Comparison of ENCODE assay signal across 12 cellular contexts in genomic region chr5:181203093-181203711, GRCh38. TPM values are rescaled to one million over a fixed set of nuclear protein-coding genes. Genes with fewer than 3 reads are reported as not detected.
DNase-seq lines count a peak whose midpoint lies in the region; ATAC-seq and TF ChIP-seq lines count a peak whose summit lies in the region.
"Had no signal": no experiment of that assay in that cellular context is flagged by ENCODE, and none has a peak within 500 bp of the region (broad histone marks: within the 10 kb centered on the region; RNA-seq: fewer than 3 reads in every experiment).

No MANE protein-coding gene starts in this region.

- H3K27ac ChIP-seq in gastroesophageal sphincter, result peak overlapping the region in 3 of 4 donors; percentile 89 to 90 (median 90)
- H3K27ac ChIP-seq: foreskin keratinocyte had no signal

- POLR2A ChIA-PET in activated CD8-positive, alpha-beta T cell treated with anti-CD3 and anti-CD28 coated beads, Interleukin-2, amount 10 ng/mL, durations not matched to agents 7 days and 5 days (lab: Charles Lee), result interaction anchor here (0.6 to 5.3 kb wide), 3 partner anchors 11 to 23 kb away, joined by 3 to 40 read pairs (median 5); no protein-coding TSS in a partner anchor

- H3K9me3 ChIP-seq in gastroesophageal sphincter, result no peaks in the 10 kb centered on the region

- peak overlapping the region; percentile 86 for H3K4me3 Mint-ChIP-seq in T-helper 1 cell treated with Interleukin-12 subunit alpha and Interleukin-12 subunit beta and Interleukin-4 antibody, amounts not matched to agents 30 μg/mL and 1 μg/mL, for 36 hours
- peak overlapping the region; percentile 76 for H3K4me3 Mint-ChIP-seq in activated CD8-positive, alpha-beta T cell treated with anti-CD3 and anti-CD28 coated beads, Interleukin-2, amount 10 ng/mL, durations not matched to agents 7 days and 5 days
- peak overlapping the region; percentile 79 for H3K4me3 Mint-ChIP-seq in stimulated activated memory B cell treated with anti-CD40 and anti-IgM and Interleukin-4, amounts not matched to agents 10 μg/mL and 1 μg/mL and 100 μg/mL, for 72 hours

- TF ChIP-seq POLR2A in gastroesophageal sphincter (IDR thresholded peaks at IDR 0.05), result no peak

- peaks cover 4% of the 10 kb centered on the region for H3K9me3 Mint-ChIP-seq in T-helper 1 cell treated with Interleukin-12 subunit alpha and Interleukin-12 subunit beta and Interleukin-4 antibody, amounts not matched to agents 30 μg/mL and 1 μg/mL, for 36 hours
- no peaks in the 10 kb centered on the region for H3K9me3 Mint-ChIP-seq in activated CD8-positive, alpha-beta T cell treated with anti-CD3 and anti-CD28 coated beads, Interleukin-2, amount 10 ng/mL, durations not matched to agents 7 days and 5 days (ENCODE audit: insufficient read depth)
- no peaks in the 10 kb centered on the region for H3K9me3 Mint-ChIP-seq in stimulated activated memory B cell treated with anti-CD40 and anti-IgM and Interleukin-4, amounts not matched to agents 10 μg/mL and 1 μg/mL and 100 μg/mL, for 72 hours
- H3K9me3 Mint-ChIP-seq: activated naive CD4-positive, alpha-beta T cell treated with anti-CD3 and anti-CD28 coated beads, Interleukin-2, amount 50 U/mL, for 72 hours had no signal

- H3K27me3 Mint-ChIP-seq in T-helper 1 cell treated with Interleukin-12 subunit alpha and Interleukin-12 subunit beta and Interleukin-4 antibody, amounts not matched to agents 30 μg/mL and 1 μg/mL, for 36 hours (ENCODE audit: low read depth), result peaks cover 58% of the 10 kb centered on the region
- H3K27me3 Mint-ChIP-seq in activated CD8-positive, alpha-beta T cell treated with anti-CD3 and anti-CD28 coated beads, Interleukin-2, amount 10 ng/mL, durations not matched to agents 7 days and 5 days (ENCODE audit: low read depth), result peaks cover 39% of the 10 kb centered on the region
- H3K27me3 Mint-ChIP-seq in stimulated activated memory B cell treated with anti-CD40 and anti-IgM and Interleukin-4, amounts not matched to agents 10 μg/mL and 1 μg/mL and 100 μg/mL, for 72 hours, result peaks cover 17% of the 10 kb centered on the region

- no peak overlapping the region for H3K27ac Mint-ChIP-seq in T-helper 1 cell treated with Interleukin-12 subunit alpha and Interleukin-12 subunit beta and Interleukin-4 antibody, amounts not matched to agents 30 μg/mL and 1 μg/mL, for 36 hours
- H3K27ac Mint-ChIP-seq in activated CD8-positive, alpha-beta T cell treated with anti-CD3 and anti-CD28 coated beads, Interleukin-2, amount 10 ng/mL, durations not matched to agents 7 days and 5 days, result no peak overlapping the region
- H3K27ac Mint-ChIP-seq in stimulated activated memory B cell treated with anti-CD40 and anti-IgM and Interleukin-4, amounts not matched to agents 10 μg/mL and 1 μg/mL and 100 μg/mL, for 72 hours, result peak overlapping the region; percentile 68
- H3K27ac Mint-ChIP-seq: activated naive CD4-positive, alpha-beta T cell treated with anti-CD3 and anti-CD28 coated beads, Interleukin-2, amount 50 U/mL, for 72 hours had no signal

- 72 to 100% methylated on average over 6 of the region's 11 CpGs for WGBS in gastroesophageal sphincter (ENCODE audit: low coverage in 1 of 2), 2 donors

- ATAC-seq in activated CD8-positive, alpha-beta T cell treated with anti-CD3 and anti-CD28 coated beads, Interleukin-2, amount 10 ng/mL, durations not matched to agents 7 days and 5 days, result no peak
- ATAC-seq in gastroesophageal sphincter (no peak), GM18519 (IDR thresholded peaks at IDR 0.05; ENCODE audit: low FRiP score, unreplicated experiment) (no peak)
- no peak for ATAC-seq in stimulated activated memory B cell treated with anti-CD40 and anti-IgM and Interleukin-4, amounts not matched to agents 10 μg/mL and 1 μg/mL and 100 μg/mL, for 72 hours
- ATAC-seq: activated naive CD4-positive, alpha-beta T cell treated with anti-CD3 and anti-CD28 coated beads, Interleukin-2, amount 50 U/mL, for 72 hours had no signal

- no peak for TF ChIP-seq CTCF in gastroesophageal sphincter (IDR thresholded peaks at IDR 0.05)

- peaks cover 0 to 42% (median 14%) of the 10 kb centered on the region in 3 donors for H3K4me1 ChIP-seq in gastroesophageal sphincter

- no peak for TF ChIP-seq EP300 in gastroesophageal sphincter (IDR thresholded peaks at IDR 0.05)

- H3K36me3 Mint-ChIP-seq in T-helper 1 cell treated with Interleukin-12 subunit alpha and Interleukin-12 subunit beta and Interleukin-4 antibody, amounts not matched to agents 30 μg/mL and 1 μg/mL, for 36 hours (ENCODE audit: low read depth), result peaks cover 9% of the 10 kb centered on the region
- peaks cover 4% of the 10 kb centered on the region for H3K36me3 Mint-ChIP-seq in activated CD8-positive, alpha-beta T cell treated with anti-CD3 and anti-CD28 coated beads, Interleukin-2, amount 10 ng/mL, durations not matched to agents 7 days and 5 days (ENCODE audit: low read depth)
- no peaks in the 10 kb centered on the region for H3K36me3 Mint-ChIP-seq in stimulated activated memory B cell treated with anti-CD40 and anti-IgM and Interleukin-4, amounts not matched to agents 10 μg/mL and 1 μg/mL and 100 μg/mL, for 72 hours

- peaks cover 32% of the 10 kb centered on the region for H3K4me1 Mint-ChIP-seq in T-helper 1 cell treated with Interleukin-12 subunit alpha and Interleukin-12 subunit beta and Interleukin-4 antibody, amounts not matched to agents 30 μg/mL and 1 μg/mL, for 36 hours (ENCODE audit: low read depth)
- H3K4me1 Mint-ChIP-seq in activated CD8-positive, alpha-beta T cell treated with anti-CD3 and anti-CD28 coated beads, Interleukin-2, amount 10 ng/mL, durations not matched to agents 7 days and 5 days (ENCODE audit: low read depth), result peaks cover 34% of the 10 kb centered on the region
- peaks cover 77% of the 10 kb centered on the region for H3K4me1 Mint-ChIP-seq in stimulated activated memory B cell treated with anti-CD40 and anti-IgM and Interleukin-4, amounts not matched to agents 10 μg/mL and 1 μg/mL and 100 μg/mL, for 72 hours

- no peaks in the 10 kb centered on the region for H3K27me3 ChIP-seq in gastroesophageal sphincter
- H3K27me3 ChIP-seq: foreskin keratinocyte had no signal

- CTCF ChIA-PET in activated CD8-positive, alpha-beta T cell treated with anti-CD3 and anti-CD28 coated beads, Interleukin-2, amount 10 ng/mL, durations not matched to agents 7 days and 5 days (lab: Charles Lee), result interaction anchor here (1.4 to 1.9 kb wide), 2 partner anchors 12 to 13 kb away, joined by 4 to 8 read pairs; no protein-coding TSS in a partner anchor

- peak overlapping the region in 1 of 2 donors; percentile 78 for H3K4me3 ChIP-seq in gastroesophageal sphincter

- DNase-seq in T-helper 1 cell, result no peak
- no peak for DNase-seq in activated CD8-positive, alpha-beta T cell treated with anti-CD3 and anti-CD28 coated beads, Interleukin-2, amount 10 ng/mL, durations not matched to agents 7 days and 5 days
- no peak for DNase-seq in hypothalamus (lab: John Stamatoyannopoulos, UW)
- no peak for DNase-seq in mucosa of gallbladder (ENCODE audit: low spot score)
- DNase-seq: NCI-H524 treated with DMSO at 0.1 percent for 48 hours had no signal

- H3K36me3 ChIP-seq in gastroesophageal sphincter, result no peaks in the 10 kb centered on the region

RNA-seq across cellular contexts. Expression of gene TRIM7, which starts 1.8 kb away (rescaled TPM):
- total RNA-seq in activated CD8-positive, alpha-beta T cell treated with anti-CD3 and anti-CD28 coated beads, Interleukin-2, amount 10 ng/mL, durations not matched to agents 7 days and 5 days, result 1 to 10 TPM; 1.1 to 1.5 TPM
- 10 to 100 TPM in 1 of 4 donors, 1 to 10 TPM in 3; 3.0 to 11.0 (median 4.7) TPM for total RNA-seq in gastroesophageal sphincter
- total RNA-seq in mucosa of gallbladder, result 1.2 TPM

RNA-seq across cellular contexts. Expression of gene TRIM41, which starts 19.9 kb away (rescaled TPM):
- 10 to 100 TPM; 40.0 to 44.7 TPM for total RNA-seq in activated CD8-positive, alpha-beta T cell treated with anti-CD3 and anti-CD28 coated beads, Interleukin-2, amount 10 ng/mL, durations not matched to agents 7 days and 5 days
- total RNA-seq in gastroesophageal sphincter (10 to 100 TPM in 3 of 4 donors, 1 to 10 TPM in 1; 9.7 to 17.6 (median 12.1) TPM), mucosa of gallbladder (47.6 TPM)

RNA-seq across cellular contexts. Expression of gene RACK1, which starts 40.5 kb away (rescaled TPM):
- total RNA-seq in activated CD8-positive, alpha-beta T cell treated with anti-CD3 and anti-CD28 coated beads, Interleukin-2, amount 10 ng/mL, durations not matched to agents 7 days and 5 days, result 1,000 to 10,000 TPM; 1,796 to 1,942 TPM
- total RNA-seq in gastroesophageal sphincter (1,000 to 10,000 TPM; 1,300 to 1,812 (median 1,580) TPM), mucosa of gallbladder (1,033 TPM)

RNA-seq across cellular contexts. Expression of gene OR2V2, which starts 55.8 kb away (rescaled TPM):
- total RNA-seq in activated CD8-positive, alpha-beta T cell treated with anti-CD3 and anti-CD28 coated beads, Interleukin-2, amount 10 ng/mL, durations not matched to agents 7 days and 5 days, result not detected
- under 1 TPM in 1 of 4 donors, not detected in 3; 0.08 TPM for total RNA-seq in gastroesophageal sphincter
- not detected for total RNA-seq in mucosa of gallbladder
- total RNA-seq: activated naive CD4-positive, alpha-beta T cell treated with anti-CD3 and anti-CD28 coated beads, Interleukin-2, amount 50 U/mL, for 72 hours; foreskin keratinocyte; T-helper 2 cell treated with Interferon-gamma antibody and Interleukin-4, amounts not matched to agents 100 ng/mL and 5 ng/mL, for 36 hours had no signal

RNA-seq across cellular contexts. Expression of gene TRIM52, which starts 57.7 kb away (rescaled TPM):
- total RNA-seq in activated CD8-positive, alpha-beta T cell treated with anti-CD3 and anti-CD28 coated beads, Interleukin-2, amount 10 ng/mL, durations not matched to agents 7 days and 5 days, result 10 to 100 TPM; 22.4 to 23.2 TPM
- total RNA-seq in gastroesophageal sphincter (10 to 100 TPM; 15.9 to 34.7 (median 22.2) TPM), mucosa of gallbladder (22.8 TPM)
